ENCODE assay signal across 1 cellular context in genomic region chr2:202299712-202300111, GRCh38.
A peak's percentile ranks its signal among the peaks of the same experiment; 100 is the strongest.
TF ChIP-seq lines count a peak whose summit lies in the region.

No MANE protein-coding gene starts in this region.

TF ChIP-seq in GM12878, 131 proteins besides CTCF, POLR2A, EP300 and RAD21 (continued from another document):
- no peak for TF ChIP-seq USF1 (IDR thresholded peaks at IDR 0.05; ENCODE audit: borderline replicate concordance, extremely low read length, insufficient read depth, low read depth, low read length)
- peak; percentile 96 for TF ChIP-seq ZNF384 (IDR thresholded peaks at IDR 0.05; ENCODE audit: borderline replicate concordance, low read depth, low read length)
- TF ChIP-seq SIN3A (IDR thresholded peaks at IDR 0.05; ENCODE audit: low read depth, low read length) = no peak
- no peak for TF ChIP-seq RBBP5 (conservative IDR thresholded peaks at IDR 0.05)
- TF ChIP-seq, protein P1, sequence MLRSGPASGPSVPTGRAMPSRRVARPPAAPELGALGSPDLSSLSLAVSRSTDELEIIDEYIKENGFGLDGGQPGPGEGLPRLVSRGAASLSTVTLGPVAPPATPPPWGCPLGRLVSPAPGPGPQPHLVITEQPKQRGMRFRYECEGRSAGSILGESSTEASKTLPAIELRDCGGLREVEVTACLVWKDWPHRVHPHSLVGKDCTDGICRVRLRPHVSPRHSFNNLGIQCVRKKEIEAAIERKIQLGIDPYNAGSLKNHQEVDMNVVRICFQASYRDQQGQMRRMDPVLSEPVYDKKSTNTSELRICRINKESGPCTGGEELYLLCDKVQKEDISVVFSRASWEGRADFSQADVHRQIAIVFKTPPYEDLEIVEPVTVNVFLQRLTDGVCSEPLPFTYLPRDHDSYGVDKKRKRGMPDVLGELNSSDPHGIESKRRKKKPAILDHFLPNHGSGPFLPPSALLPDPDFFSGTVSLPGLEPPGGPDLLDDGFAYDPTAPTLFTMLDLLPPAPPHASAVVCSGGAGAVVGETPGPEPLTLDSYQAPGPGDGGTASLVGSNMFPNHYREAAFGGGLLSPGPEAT (IDR thresholded peaks at IDR 0.05; ENCODE audit: low read depth) = peak; percentile 64; the same call in 1 of the 2 replicates
- no peak for TF ChIP-seq CHD2 (IDR thresholded peaks at IDR 0.05; ENCODE audit: borderline replicate concordance, low read depth, low read length)
- no peak for TF ChIP-seq CHD4 (IDR thresholded peaks at IDR 0.05)
- no peak for TF ChIP-seq LARP7 (IDR thresholded peaks at IDR 0.05)
- no peak for TF ChIP-seq MEF2B (IDR thresholded peaks at IDR 0.05; ENCODE audit: partially characterized antibody, poor library complexity, severe bottlenecking)
- TF ChIP-seq, protein P2, sequence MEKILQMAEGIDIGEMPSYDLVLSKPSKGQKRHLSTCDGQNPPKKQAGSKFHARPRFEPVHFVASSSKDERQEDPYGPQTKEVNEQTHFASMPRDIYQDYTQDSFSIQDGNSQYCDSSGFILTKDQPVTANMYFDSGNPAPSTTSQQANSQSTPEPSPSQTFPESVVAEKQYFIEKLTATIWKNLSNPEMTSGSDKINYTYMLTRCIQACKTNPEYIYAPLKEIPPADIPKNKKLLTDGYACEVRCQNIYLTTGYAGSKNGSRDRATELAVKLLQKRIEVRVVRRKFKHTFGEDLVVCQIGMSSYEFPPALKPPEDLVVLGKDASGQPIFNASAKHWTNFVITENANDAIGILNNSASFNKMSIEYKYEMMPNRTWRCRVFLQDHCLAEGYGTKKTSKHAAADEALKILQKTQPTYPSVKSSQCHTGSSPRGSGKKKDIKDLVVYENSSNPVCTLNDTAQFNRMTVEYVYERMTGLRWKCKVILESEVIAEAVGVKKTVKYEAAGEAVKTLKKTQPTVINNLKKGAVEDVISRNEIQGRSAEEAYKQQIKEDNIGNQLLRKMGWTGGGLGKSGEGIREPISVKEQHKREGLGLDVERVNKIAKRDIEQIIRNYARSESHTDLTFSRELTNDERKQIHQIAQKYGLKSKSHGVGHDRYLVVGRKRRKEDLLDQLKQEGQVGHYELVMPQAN (conservative IDR thresholded peaks at IDR 0.05) = no peak
- no peak for TF ChIP-seq RAD51 (IDR thresholded peaks at IDR 0.05)
- TF ChIP-seq RCOR1 (conservative IDR thresholded peaks at IDR 0.05; ENCODE audit: low read depth, low read length) = no peak
- no peak for TF ChIP-seq FOS (IDR thresholded peaks at IDR 0.05; ENCODE audit: borderline replicate concordance, extremely low read depth, insufficient read length)
- no peak for TF ChIP-seq HDAC2 (IDR thresholded peaks at IDR 0.05)
- TF ChIP-seq MEF2A (IDR thresholded peaks at IDR 0.05; ENCODE audit: insufficient read depth, low read depth, low read length) = no peak
- no peak for TF ChIP-seq TCF3 (IDR thresholded peaks at IDR 0.05; ENCODE audit: borderline replicate concordance, insufficient read depth, low read depth, low read length)
- peak; percentile 68 for TF ChIP-seq ATF7 (IDR thresholded peaks at IDR 0.05; ENCODE audit: low read depth)
- no peak for TF ChIP-seq BACH1 (IDR thresholded peaks at IDR 0.05; ENCODE audit: borderline replicate concordance)
- TF ChIP-seq NR2C1 (IDR thresholded peaks at IDR 0.05) = no peak
- TF ChIP-seq KDM1A (IDR thresholded peaks at IDR 0.05; ENCODE audit: borderline replicate concordance) = no peak
- no peak for TF ChIP-seq KLF5 (IDR thresholded peaks at IDR 0.05; ENCODE audit: partially characterized antibody)
- TF ChIP-seq NFYA (IDR thresholded peaks at IDR 0.05; ENCODE audit: borderline replicate concordance, low read depth, low read length) = no peak
- TF ChIP-seq CEBPB (IDR thresholded peaks at IDR 0.05; ENCODE audit: borderline replicate concordance in 1 of 2, low read depth in 2 of 2, low read length in 2 of 2) = no peak
- TF ChIP-seq IKZF1 (conservative IDR thresholded peaks at IDR 0.05) = no peak
- peak; percentile 87 for TF ChIP-seq NBN (IDR thresholded peaks at IDR 0.05)
- TF ChIP-seq GABPA (IDR thresholded peaks at IDR 0.05; ENCODE audit: low read depth) = no peak
- TF ChIP-seq JUND (IDR thresholded peaks at IDR 0.05; ENCODE audit: low read depth, low read length) = no peak
- TF ChIP-seq, protein P3, sequence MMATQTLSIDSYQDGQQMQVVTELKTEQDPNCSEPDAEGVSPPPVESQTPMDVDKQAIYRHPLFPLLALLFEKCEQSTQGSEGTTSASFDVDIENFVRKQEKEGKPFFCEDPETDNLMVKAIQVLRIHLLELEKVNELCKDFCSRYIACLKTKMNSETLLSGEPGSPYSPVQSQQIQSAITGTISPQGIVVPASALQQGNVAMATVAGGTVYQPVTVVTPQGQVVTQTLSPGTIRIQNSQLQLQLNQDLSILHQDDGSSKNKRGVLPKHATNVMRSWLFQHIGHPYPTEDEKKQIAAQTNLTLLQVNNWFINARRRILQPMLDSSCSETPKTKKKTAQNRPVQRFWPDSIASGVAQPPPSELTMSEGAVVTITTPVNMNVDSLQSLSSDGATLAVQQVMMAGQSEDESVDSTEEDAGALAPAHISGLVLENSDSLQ (IDR thresholded peaks at IDR 0.05) = 0 out of 2 replicates have a peak, but pooled peaks have one; percentile 34
- TF ChIP-seq ZNF274 (IDR thresholded peaks at IDR 0.05; ENCODE audit: insufficient read depth, insufficient read length) = no peak
- no peak for TF ChIP-seq POLR2AphosphoS5 (IDR thresholded peaks at IDR 0.05; ENCODE audit: low read length)
- no peak for TF ChIP-seq HDGF (IDR thresholded peaks at IDR 0.05)
